8 cellular contexts compared by ENCODE assay signal in genomic region chr10:102745157-102745556, GRCh38. TPM values are rescaled to one million over a fixed set of nuclear protein-coding genes. Genes with fewer than 3 reads are reported as not detected.
DNase-seq lines count a peak whose midpoint lies in the region; ATAC-seq, FAIRE-seq and TF ChIP-seq lines count a peak whose summit lies in the region.

No MANE protein-coding gene starts in this region.

- no peak for FAIRE-seq in bronchial epithelial cell (lab: Jason Lieb, UNC)

- ATAC-seq in left ventricle myocardium superior (no peak), HG03565 (IDR thresholded peaks at IDR 0.05; ENCODE audit: unreplicated experiment) (no peak)

- peak overlapping the region; percentile 100 for H3K9ac ChIP-seq in muscle layer of colon (ENCODE audit: low read length)

- H3K36me3 ChIP-seq in right atrium auricular region (no peaks in the 10 kb centered on the region), bronchial epithelial cell (ENCODE audit: control insufficient read depth, insufficient read depth, low read length) (no peaks in the 10 kb centered on the region), muscle layer of colon (ENCODE audit: insufficient read depth, low read length) (no peaks in the 10 kb centered on the region)

- H3K4me3 ChIP-seq in right atrium auricular region (peak overlapping the region; percentile 98), bronchial epithelial cell (ENCODE audit: low read depth, low read length) (peak overlapping the region; percentile 98), muscle layer of colon (ENCODE audit: low read depth in 1 of 2, low read length in 2 of 2) (peak overlapping the region; percentile 86 to 100)

- DNase-seq in right atrium auricular region (ENCODE audit: low spot score), result no peak
- no peak for DNase-seq in left ventricle myocardium superior
- DNase-seq in bronchial epithelial cell (ENCODE audit: low read depth), result no peak
- DNase-seq in NOMO-1 treated with DMSO at 0.1 percent for 48 hours (lab: John Stamatoyannopoulos, UW; ENCODE audit: unreplicated experiment), result no peak
- DNase-seq in head of caudate nucleus, result no peak
- DNase-seq in MV-4-11 (lab: John Stamatoyannopoulos, UW), result no peak

- peak overlapping the region; percentile 87 to 94 for H3K27ac ChIP-seq in right atrium auricular region
- peak overlapping the region; percentile 86 for H3K27ac ChIP-seq in muscle layer of colon (ENCODE audit: low read depth, low read length)

- H3K27me3 ChIP-seq in right atrium auricular region, result no peaks in the 10 kb centered on the region
- H3K27me3 ChIP-seq in bronchial epithelial cell (ENCODE audit: control insufficient read depth, insufficient read depth, low read length), result no peaks in the 10 kb centered on the region
- no peaks in the 10 kb centered on the region for H3K27me3 ChIP-seq in muscle layer of colon (ENCODE audit: control insufficient read depth in 1 of 2, insufficient read depth in 2 of 2, low read length in 2 of 2)

- H3K4me1 ChIP-seq in right atrium auricular region (peaks cover 0 to 30% of the 10 kb centered on the region in 2 donors), muscle layer of colon (ENCODE audit: insufficient read depth, low read length) (peaks cover 29% of the 10 kb centered on the region)

- no peaks in the 10 kb centered on the region for H3K9me3 ChIP-seq in right atrium auricular region
- no peaks in the 10 kb centered on the region for H3K9me3 ChIP-seq in muscle layer of colon (ENCODE audit: low read length)

- intact Hi-C loops in left ventricle myocardium superior (cut with micrococcal nuclease), result loop anchor here (10.0 kb wide), 1 partner anchor 50 kb away; no protein-coding TSS in a partner anchor
- intact Hi-C loops in head of caudate nucleus (cut with DNase I), result no loop called here

- TF ChIP-seq CTCF in right atrium auricular region (IDR thresholded peaks at IDR 0.05), result no peak
- TF ChIP-seq CTCF in bronchial epithelial cell (IDR thresholded peaks at IDR 0.05; ENCODE audit: insufficient read depth, low read length, severe bottlenecking), result no peak

RNA-seq across cellular contexts. Expression of gene WBP1L, which starts 1.4 kb away (rescaled TPM):
- total RNA-seq in right atrium auricular region, result 10 to 100 TPM; 46.1 to 94.4 TPM
- total RNA-seq in left ventricle myocardium superior, result 22.4 TPM
- total RNA-seq in bronchial epithelial cell, result 26.1 and 36.4 TPM in 2 replicates

RNA-seq across cellular contexts. Expression of gene SFXN2, which starts 30.7 kb away (rescaled TPM):
- 1 to 10 TPM in 1 of 2 donors, under 1 TPM in 1; 0.59 to 2.7 TPM for total RNA-seq in right atrium auricular region
- 1.5 TPM for total RNA-seq in left ventricle myocardium superior
- 0.64 and 3.4 TPM in 2 replicates for total RNA-seq in bronchial epithelial cell

RNA-seq across cellular contexts. Expression of gene ARL3, which starts 31.0 kb away (rescaled TPM):
- total RNA-seq in right atrium auricular region (1 to 10 TPM; 5.7 to 6.4 TPM), left ventricle myocardium superior (13.6 TPM), bronchial epithelial cell (4.7 and 5.8 TPM in 2 replicates)
